In the genomic region with DNA sequence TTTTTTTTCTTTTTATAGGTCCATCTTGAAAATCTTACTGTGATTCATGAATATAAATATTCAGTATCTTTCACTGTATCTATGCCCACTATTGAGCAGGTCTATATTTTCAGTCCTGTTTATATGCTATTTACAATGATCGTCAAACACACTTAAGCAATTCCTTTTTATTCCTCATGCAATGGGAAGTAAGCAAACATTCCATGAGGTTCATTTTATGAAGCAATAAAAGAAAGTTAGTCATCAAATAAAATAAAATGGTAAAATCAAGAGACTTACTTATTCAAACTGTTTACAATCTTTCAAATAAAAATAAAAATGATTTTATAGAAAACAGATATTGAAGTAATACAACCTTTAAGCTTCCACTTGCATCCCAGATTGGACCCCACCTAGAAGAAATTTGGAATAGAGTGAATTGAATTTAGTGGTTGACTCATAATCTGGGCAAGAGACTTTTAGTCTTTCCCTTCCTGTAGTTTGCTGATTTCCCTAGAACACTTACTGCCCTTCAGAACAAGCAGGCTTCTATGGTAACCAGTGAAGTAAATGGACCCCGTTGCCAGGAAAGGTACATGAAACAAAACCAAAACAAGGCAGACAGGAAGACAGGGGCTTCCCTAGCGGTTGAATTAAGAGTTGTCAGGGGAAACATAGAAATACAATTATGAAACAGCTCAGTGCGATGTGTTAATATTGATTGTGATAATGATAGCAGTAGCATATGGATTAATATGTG, we compare ENCODE assay signal across 8 cellular contexts.
DNase-seq lines count a peak whose midpoint lies in the region; TF ChIP-seq lines count a peak whose summit lies in the region.

No MANE protein-coding gene starts in this region.

- peaks cover 28 to 30% of the 10 kb centered on the region in 2 donors for H3K4me1 Mint-ChIP-seq in immature natural killer cell

- H3K27ac Mint-ChIP-seq in immature natural killer cell: peak overlapping the region; percentile 44 to 78 (median 76)

- peak; percentile 21 for DNase-seq in NCI-H446 treated with DMSO at 0.1 percent for 48 hours (lab: John Stamatoyannopoulos, UW)
- DNase-seq in NCI-H446 (lab: John Stamatoyannopoulos, UW): no peak
- DNase-seq in HEK293T (ENCODE audit: extremely low spot score): peak; percentile 20
- peak; percentile 71 to 84 for DNase-seq in NCI-H2081 (lab: John Stamatoyannopoulos, UW)
- DNase-seq in activated gamma-delta T cell treated with anti-CD3 and anti-CD28 coated beads, Interleukin-2, amount 50 U/mL, for 16 hours (ENCODE audit: low read depth): peak; percentile 25
- peak; percentile 78 to 82 (median 79) for DNase-seq in immature natural killer cell
- DNase-seq in stimulated activated naive CD4-positive, alpha-beta T cell treated with Interleukin-2 at 50 U/mL for 16 hours (lab: John Stamatoyannopoulos, UW): peak; percentile 23
- DNase-seq in NCI-H2196 treated with DMSO at 0.1 percent for 48 hours (lab: John Stamatoyannopoulos, UW; ENCODE audit: unreplicated experiment): no peak

- POLR2A ChIA-PET in HEK293T (lab: Yijun Ruan, JAX): no interaction called here

- CTCF ChIA-PET in HEK293T (lab: Yijun Ruan, JAX): interaction anchor here (0.6 to 0.9 kb wide), 3 partner anchors 12 to 21 kb away, joined by 3 read pairs; no protein-coding TSS in a partner anchor

- peaks cover 1 to 5% (median 3%) of the 10 kb centered on the region in 3 donors for H3K27me3 Mint-ChIP-seq in immature natural killer cell (ENCODE audit: low read depth in 3 of 3)

- H3K4me3 Mint-ChIP-seq in immature natural killer cell: peak overlapping the region; percentile 15 to 60 (median 42)

- no peaks in the 10 kb centered on the region for H3K9me3 Mint-ChIP-seq in immature natural killer cell

- H3K36me3 Mint-ChIP-seq in immature natural killer cell: no peaks in the 10 kb centered on the region

TF ChIP-seq in HEK293T, 16 proteins besides CTCF, POLR2A, EP300 and RAD21:
- TF ChIP-seq FOXM1 (IDR thresholded peaks at IDR 0.05; ENCODE audit: borderline replicate concordance) (no peak), LEF1 (IDR thresholded peaks at IDR 0.05; ENCODE audit: borderline replicate concordance) (no peak), HDGF (IDR thresholded peaks at IDR 0.05; ENCODE audit: borderline replicate concordance) (no peak), FOXK2 (IDR thresholded peaks at IDR 0.05) (no peak), CTBP1 (IDR thresholded peaks at IDR 0.05; ENCODE audit: borderline replicate concordance) (no peak), TARDBP (IDR thresholded peaks at IDR 0.05) (no peak)

Comparison
In these comparisons a context has a peak if more than half of its experiments do, and no peak if none do; other contexts are left out.
1. DNase-seq: peak in NCI-H446 treated with DMSO at 0.1 percent for 48 hours (single experiment), HEK293T (single experiment), NCI-H2081 (2 of 2), activated gamma-delta T cell treated with anti-CD3 and anti-CD28 coated beads, Interleukin-2, amount 50 U/mL, for 16 hours (single experiment), immature natural killer cell (3 of 3) and stimulated activated naive CD4-positive, alpha-beta T cell treated with Interleukin-2 at 50 U/mL for 16 hours (single experiment); none in NCI-H446 (0 of 2) and NCI-H2196 treated with DMSO at 0.1 percent for 48 hours (single experiment).